13 cellular contexts compared by ENCODE assay signal in the genomic region with DNA sequence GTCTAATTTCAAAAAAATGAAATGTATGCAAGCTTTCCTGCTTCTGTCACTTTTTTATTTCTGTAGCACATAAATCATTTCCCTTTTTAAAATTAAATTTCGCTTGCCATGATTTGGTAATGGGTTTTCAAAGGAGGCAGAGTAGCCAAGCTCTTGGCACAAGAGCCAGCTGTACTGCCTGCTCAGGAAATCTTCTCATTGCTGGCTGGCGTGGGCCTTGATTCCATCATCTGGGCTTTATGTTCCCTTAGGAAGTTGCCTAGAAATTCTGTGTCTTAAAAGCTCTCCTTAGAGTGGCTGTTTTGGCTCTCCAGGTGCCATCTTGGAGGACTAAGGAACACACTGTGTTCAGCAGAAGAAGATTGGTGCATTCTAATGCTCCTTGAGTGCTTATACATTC.
"Had no signal": no experiment of that assay in that cellular context is flagged by ENCODE, and none has a peak within 500 bp of the region (broad histone marks: within the 10 kb centered on the region; RNA-seq: fewer than 3 reads in every experiment).

No MANE protein-coding gene starts in this region.

- DNase-seq: activated CD8-positive, alpha-beta memory T cell treated with anti-CD3 and anti-CD28 coated beads, Interleukin-2, amount 50 U/mL, for 48 hours; activated CD8-positive, alpha-beta T cell treated with anti-CD3 and anti-CD28 coated beads for 36 hours; activated naive CD4-positive, alpha-beta T cell treated with anti-CD3 and anti-CD28 coated beads, Interleukin-2, amount 10 ng/mL, durations not matched to agents 7 days and 5 days; amygdala; dorsolateral prefrontal cortex; hypothalamus; kidney glomerular epithelial cell; posterior cingulate gyrus; right cardiac atrium; small intestine; T-helper 2 cell; upper lobe of left lung had no signal

- H3K36me3 ChIP-seq: upper lobe of left lung had no signal

- H3K4me3 ChIP-seq: dorsolateral prefrontal cortex, upper lobe of left lung had no signal

- H3K27me3 ChIP-seq: dorsolateral prefrontal cortex, upper lobe of left lung had no signal

- H3K9me3 Mint-ChIP-seq: activated CD8-positive, alpha-beta T cell treated with anti-CD3 and anti-CD28 coated beads for 36 hours; activated naive CD4-positive, alpha-beta T cell treated with anti-CD3 and anti-CD28 coated beads, Interleukin-2, amount 10 ng/mL, durations not matched to agents 7 days and 5 days; mesothelial cell of epicardium had no signal

- H3K9me3 ChIP-seq: upper lobe of left lung had no signal

- H3K4me3 Mint-ChIP-seq: activated CD8-positive, alpha-beta T cell treated with anti-CD3 and anti-CD28 coated beads for 36 hours; activated naive CD4-positive, alpha-beta T cell treated with anti-CD3 and anti-CD28 coated beads, Interleukin-2, amount 10 ng/mL, durations not matched to agents 7 days and 5 days; mesothelial cell of epicardium had no signal

- H3K27ac ChIP-seq: upper lobe of left lung had no signal

- H3K27ac Mint-ChIP-seq: activated CD8-positive, alpha-beta T cell treated with anti-CD3 and anti-CD28 coated beads for 36 hours; mesothelial cell of epicardium had no signal

- ATAC-seq: activated CD8-positive, alpha-beta T cell treated with anti-CD3 and anti-CD28 coated beads for 36 hours; right cardiac atrium had no signal

- H3K27me3 Mint-ChIP-seq: activated CD8-positive, alpha-beta T cell treated with anti-CD3 and anti-CD28 coated beads for 36 hours; activated naive CD4-positive, alpha-beta T cell treated with anti-CD3 and anti-CD28 coated beads, Interleukin-2, amount 10 ng/mL, durations not matched to agents 7 days and 5 days had no signal
